ENCODE assay signal across 1 cellular context in the genomic region with DNA sequence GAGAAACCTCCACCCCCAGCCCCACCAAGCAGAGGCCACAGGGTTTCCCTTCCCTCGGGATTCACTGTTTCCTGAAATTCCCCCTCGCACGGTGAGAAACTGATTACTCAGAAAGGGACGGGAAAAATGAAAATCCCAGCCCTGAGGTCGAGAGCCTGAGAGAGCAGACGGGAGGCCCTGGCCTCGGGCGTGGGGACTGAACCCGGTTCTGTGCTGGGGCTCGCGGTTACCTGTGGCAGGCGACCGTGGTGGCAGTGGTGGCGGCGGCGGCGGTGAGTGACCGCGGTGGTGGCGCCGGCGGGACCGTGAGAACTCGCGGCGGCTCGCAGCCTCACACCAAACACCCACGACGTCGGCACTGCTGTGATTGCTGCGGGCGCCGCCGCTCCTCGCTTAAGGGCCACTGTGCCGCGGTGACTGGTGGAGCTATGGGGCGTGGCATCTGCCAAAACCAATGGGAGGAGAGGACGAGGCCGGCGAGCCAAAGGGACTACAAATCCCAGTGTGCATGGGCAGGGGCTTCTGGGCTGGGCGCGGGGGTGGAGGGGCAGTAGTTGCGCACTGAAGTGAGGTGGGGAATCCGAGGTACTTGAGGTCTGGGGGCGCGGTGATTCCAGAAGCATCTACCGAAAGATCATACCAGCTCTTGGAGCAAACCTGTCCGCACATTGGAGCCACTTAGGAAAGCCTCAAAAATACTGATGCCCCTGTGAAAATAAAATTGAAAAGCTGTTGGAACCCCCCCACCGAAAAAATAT.
A peak's percentile ranks its signal among the peaks of the same experiment; 100 is the strongest.
TF ChIP-seq lines count a peak whose summit lies in the region.

Gene LGMN (minus strand): TSS at position 369 of the 758 bp plus-strand sequence. CDS start 15,841 bp downstream, outside the sequence.

TF ChIP-seq in HepG2, 621 proteins besides CTCF, POLR2A, EP300 and RAD21 (continued from another document and continues in another):
- TF ChIP-seq, protein P1, sequence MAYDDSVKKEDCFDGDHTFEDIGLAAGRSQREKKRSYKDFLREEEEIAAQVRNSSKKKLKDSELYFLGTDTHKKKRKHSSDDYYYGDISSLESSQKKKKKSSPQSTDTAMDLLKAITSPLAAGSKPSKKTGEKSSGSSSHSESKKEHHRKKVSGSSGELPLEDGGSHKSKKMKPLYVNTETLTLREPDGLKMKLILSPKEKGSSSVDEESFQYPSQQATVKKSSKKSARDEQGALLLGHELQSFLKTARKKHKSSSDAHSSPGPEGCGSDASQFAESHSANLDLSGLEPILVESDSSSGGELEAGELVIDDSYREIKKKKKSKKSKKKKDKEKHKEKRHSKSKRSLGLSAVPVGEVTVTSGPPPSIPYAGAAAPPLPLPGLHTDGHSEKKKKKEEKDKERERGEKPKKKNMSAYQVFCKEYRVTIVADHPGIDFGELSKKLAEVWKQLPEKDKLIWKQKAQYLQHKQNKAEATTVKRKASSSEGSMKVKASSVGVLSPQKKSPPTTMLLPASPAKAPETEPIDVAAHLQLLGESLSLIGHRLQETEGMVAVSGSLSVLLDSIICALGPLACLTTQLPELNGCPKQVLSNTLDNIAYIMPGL (CRISPR knock-in tag; IDR thresholded peaks at IDR 0.05; ENCODE audit: borderline replicate concordance in 1 of 2, low read depth in 1 of 2), result peak; percentile 75 to 89; a peak in 3 of 4 replicates
- TF ChIP-seq POLR2AphosphoS5 (IDR thresholded peaks at IDR 0.05; ENCODE audit: low read depth, low read length) (peak; percentile 91), TEAD2 (CRISPR knock-in tag; IDR thresholded peaks at IDR 0.05) (no peak), RARA (CRISPR knock-in tag; IDR thresholded peaks at IDR 0.05) (0 out of 2 replicates have a peak, but pooled peaks have one; percentile 31), TAF1 (CRISPR knock-in tag; IDR thresholded peaks at IDR 0.05) (peak; percentile 97), ZBTB2 (CRISPR knock-in tag; IDR thresholded peaks at IDR 0.05; ENCODE audit: low read depth) (no peak), CHD4 (IDR thresholded peaks at IDR 0.05; ENCODE audit: borderline replicate concordance, low read length) (no peak), MTF2 (CRISPR knock-in tag; IDR thresholded peaks at IDR 0.05; ENCODE audit: borderline replicate concordance) (0 out of 2 replicates have a peak, but pooled peaks have one; percentile 16), ZNF703 (CRISPR knock-in tag; IDR thresholded peaks at IDR 0.05; ENCODE audit: borderline replicate concordance) (0 out of 2 replicates have a peak, but pooled peaks have one; percentile 37), KAT7 (CRISPR knock-in tag; IDR thresholded peaks at IDR 0.05; ENCODE audit: borderline replicate concordance) (peak; percentile 89; the same call in 1 of the 2 replicates), ZFP1 (CRISPR knock-in tag; IDR thresholded peaks at IDR 0.05) (no peak), THAP9 (CRISPR knock-in tag; IDR thresholded peaks at IDR 0.05; ENCODE audit: borderline replicate concordance) (peak; percentile 71; the same call in 1 of the 2 replicates), ADNP (CRISPR knock-in tag; IDR thresholded peaks at IDR 0.05) (no peak), PATZ1 (CRISPR knock-in tag; IDR thresholded peaks at IDR 0.05) (peak; percentile 94), ZNF501 (CRISPR knock-in tag; IDR thresholded peaks at IDR 0.05) (peak; percentile 96), MEIS1 (CRISPR knock-in tag; IDR thresholded peaks at IDR 0.05; ENCODE audit: borderline replicate concordance) (no peak; the same call in 1 of the 2 replicates), ZBTB44 (CRISPR knock-in tag; IDR thresholded peaks at IDR 0.05) (no peak), THAP7 (CRISPR knock-in tag; IDR thresholded peaks at IDR 0.05) (no peak), CREM (IDR thresholded peaks at IDR 0.05) (peak; percentile 61; the same call in 1 of the 2 replicates), CREM (CRISPR knock-in tag; IDR thresholded peaks at IDR 0.05) (no peak), TEAD3 (CRISPR knock-in tag; optimal IDR thresholded peaks at IDR 0.05; ENCODE audit: borderline replicate concordance) (peak; percentile 56), ZNF124 (CRISPR knock-in tag; IDR thresholded peaks at IDR 0.05) (peak; percentile 77; the same call in 1 of the 2 replicates), TRIM24 (CRISPR knock-in tag; IDR thresholded peaks at IDR 0.05) (no peak), ZFP90 (CRISPR knock-in tag; IDR thresholded peaks at IDR 0.05; ENCODE audit: borderline replicate concordance) (no peak), ZNF552 (CRISPR knock-in tag; IDR thresholded peaks at IDR 0.05; ENCODE audit: borderline replicate concordance) (peak; percentile 91; the same call in 1 of the 2 replicates), IRF1 (CRISPR knock-in tag; IDR thresholded peaks at IDR 0.05; ENCODE audit: low read depth) (no peak), STAG1 (CRISPR knock-in tag; IDR thresholded peaks at IDR 0.05) (no peak), SMAD3 (CRISPR knock-in tag; IDR thresholded peaks at IDR 0.05) (peak; percentile 36; the same call in 1 of the 2 replicates), MYC (CRISPR knock-in tag; IDR thresholded peaks at IDR 0.05; ENCODE audit: borderline replicate concordance) (peak; percentile 53; the same call in 1 of the 2 replicates), ZNF563 (CRISPR knock-in tag; IDR thresholded peaks at IDR 0.05) (peak; percentile 93), GZF1 (CRISPR knock-in tag; IDR thresholded peaks at IDR 0.05) (no peak), LRRFIP1 (CRISPR knock-in tag; conservative IDR thresholded peaks at IDR 0.05) (no peak), ZNF878 (CRISPR knock-in tag; IDR thresholded peaks at IDR 0.05) (0 out of 2 replicates have a peak, but pooled peaks have one; percentile 44)
- TF ChIP-seq, protein P2, sequence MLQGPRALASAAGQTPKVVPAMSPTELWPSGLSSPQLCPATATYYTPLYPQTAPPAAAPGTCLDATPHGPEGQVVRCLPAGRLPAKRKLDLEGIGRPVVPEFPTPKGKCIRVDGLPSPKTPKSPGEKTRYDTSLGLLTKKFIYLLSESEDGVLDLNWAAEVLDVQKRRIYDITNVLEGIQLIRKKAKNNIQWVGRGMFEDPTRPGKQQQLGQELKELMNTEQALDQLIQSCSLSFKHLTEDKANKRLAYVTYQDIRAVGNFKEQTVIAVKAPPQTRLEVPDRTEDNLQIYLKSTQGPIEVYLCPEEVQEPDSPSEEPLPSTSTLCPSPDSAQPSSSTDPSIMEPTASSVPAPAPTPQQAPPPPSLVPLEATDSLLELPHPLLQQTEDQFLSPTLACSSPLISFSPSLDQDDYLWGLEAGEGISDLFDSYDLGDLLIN (CRISPR knock-in tag; IDR thresholded peaks at IDR 0.05; ENCODE audit: borderline replicate concordance), result no peak
- TF ChIP-seq, protein P3, sequence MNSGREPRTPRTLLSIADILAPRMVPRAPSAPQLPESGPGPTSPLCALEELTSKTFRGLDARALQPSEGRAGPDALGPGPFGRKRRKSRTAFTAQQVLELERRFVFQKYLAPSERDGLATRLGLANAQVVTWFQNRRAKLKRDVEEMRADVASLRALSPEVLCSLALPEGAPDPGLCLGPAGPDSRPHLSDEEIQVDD (CRISPR knock-in tag; IDR thresholded peaks at IDR 0.05; ENCODE audit: borderline replicate concordance), result no peak
- TF ChIP-seq, protein P4, sequence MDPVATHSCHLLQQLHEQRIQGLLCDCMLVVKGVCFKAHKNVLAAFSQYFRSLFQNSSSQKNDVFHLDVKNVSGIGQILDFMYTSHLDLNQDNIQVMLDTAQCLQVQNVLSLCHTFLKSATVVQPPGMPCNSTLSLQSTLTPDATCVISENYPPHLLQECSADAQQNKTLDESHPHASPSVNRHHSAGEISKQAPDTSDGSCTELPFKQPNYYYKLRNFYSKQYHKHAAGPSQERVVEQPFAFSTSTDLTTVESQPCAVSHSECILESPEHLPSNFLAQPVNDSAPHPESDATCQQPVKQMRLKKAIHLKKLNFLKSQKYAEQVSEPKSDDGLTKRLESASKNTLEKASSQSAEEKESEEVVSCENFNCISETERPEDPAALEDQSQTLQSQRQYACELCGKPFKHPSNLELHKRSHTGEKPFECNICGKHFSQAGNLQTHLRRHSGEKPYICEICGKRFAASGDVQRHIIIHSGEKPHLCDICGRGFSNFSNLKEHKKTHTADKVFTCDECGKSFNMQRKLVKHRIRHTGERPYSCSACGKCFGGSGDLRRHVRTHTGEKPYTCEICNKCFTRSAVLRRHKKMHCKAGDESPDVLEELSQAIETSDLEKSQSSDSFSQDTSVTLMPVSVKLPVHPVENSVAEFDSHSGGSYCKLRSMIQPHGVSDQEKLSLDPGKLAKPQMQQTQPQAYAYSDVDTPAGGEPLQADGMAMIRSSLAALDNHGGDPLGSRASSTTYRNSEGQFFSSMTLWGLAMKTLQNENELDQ (CRISPR knock-in tag; IDR thresholded peaks at IDR 0.05; ENCODE audit: borderline replicate concordance), result no peak
